8 cellular contexts compared by ENCODE assay signal in genomic region chr14:73740921-73741326, GRCh38. TPM values are rescaled to one million over a fixed set of nuclear protein-coding genes. Genes with fewer than 3 reads are reported as not detected.
DNase-seq lines count a peak whose midpoint lies in the region; ATAC-seq, FAIRE-seq and TF ChIP-seq lines count a peak whose summit lies in the region.

No MANE protein-coding gene starts in this region.

- H3K27ac ChIP-seq in astrocyte (ENCODE audit: low read depth, low read length) (peak overlapping the region; percentile 20), keratinocyte (ENCODE audit: control insufficient read depth, insufficient read depth, low read length) (peak overlapping the region; percentile 89), stomach smooth muscle (ENCODE audit: low read length) (peak overlapping the region; percentile 85)

- H2AFZ ChIP-seq in astrocyte (ENCODE audit: low read depth, low read length), result no peak overlapping the region
- no peak overlapping the region for H2AFZ ChIP-seq in keratinocyte (ENCODE audit: control insufficient read depth, low read length)

- no peak for TF ChIP-seq CTCF in astrocyte (IDR thresholded peaks at IDR 0.05; ENCODE audit: insufficient read depth, low read depth, low read length)
- no peak for TF ChIP-seq CTCF in keratinocyte (optimal IDR thresholded peaks at IDR 0.05 in 1 of 3, IDR thresholded peaks at IDR 0.05 in 1 of 3, conservative IDR thresholded peaks at IDR 0.05 in 1 of 3; ENCODE audit: extremely low read depth in 1 of 3, insufficient read depth in 2 of 3, low read length in 3 of 3)

- H3K27me3 Mint-ChIP-seq in activated CD4-positive, alpha-beta T cell treated with anti-CD3 and anti-CD28 coated beads for 36 hours, result no peaks in the 10 kb centered on the region
- H3K27me3 Mint-ChIP-seq in astrocyte (ENCODE audit: low read depth, unreplicated experiment), result no peaks in the 10 kb centered on the region

- H3K27me3 ChIP-seq in astrocyte (ENCODE audit: insufficient read depth, low read length) (no peaks in the 10 kb centered on the region), keratinocyte (ENCODE audit: control insufficient read depth, extremely low read depth, insufficient read depth, low read length) (no peaks in the 10 kb centered on the region), stomach smooth muscle (ENCODE audit: control insufficient read depth in 1 of 2, insufficient read depth in 2 of 2, low read length in 2 of 2) (no peaks in the 10 kb centered on the region)

- peaks cover 27% of the 10 kb centered on the region for H3K36me3 Mint-ChIP-seq in activated CD4-positive, alpha-beta T cell treated with anti-CD3 and anti-CD28 coated beads for 36 hours (ENCODE audit: low read depth)
- peaks cover 3% of the 10 kb centered on the region for H3K36me3 Mint-ChIP-seq in astrocyte (ENCODE audit: low read depth, unreplicated experiment)

- DNase-seq in activated CD4-positive, alpha-beta T cell treated with anti-CD3 and anti-CD28 coated beads for 36 hours, result no peak
- no peak for DNase-seq in activated CD4-positive, alpha-beta T cell treated with anti-CD3 and anti-CD28 coated beads, Interleukin-2, amount 50 U/mL, for 1 hour
- DNase-seq in astrocyte (ENCODE audit: low read depth), result no peak
- no peak for DNase-seq in keratinocyte (ENCODE audit: low read depth, low spot score)
- no peak for DNase-seq in hepatic stellate cell (ENCODE audit: low spot score)

- H3K27ac Mint-ChIP-seq in activated CD4-positive, alpha-beta T cell treated with anti-CD3 and anti-CD28 coated beads for 36 hours, result peak overlapping the region; percentile 82
- H3K27ac Mint-ChIP-seq in astrocyte (ENCODE audit: unreplicated experiment), result peak overlapping the region; percentile 16

- H3K4me1 ChIP-seq in astrocyte (ENCODE audit: insufficient read depth, low read length), result peaks cover 51% of the 10 kb centered on the region
- peaks cover 63% of the 10 kb centered on the region for H3K4me1 ChIP-seq in keratinocyte (ENCODE audit: control insufficient read depth, extremely low read depth, insufficient read depth, low read length)
- H3K4me1 ChIP-seq in stomach smooth muscle (ENCODE audit: control insufficient read depth, insufficient read depth, low read length), result peaks cover 78% of the 10 kb centered on the region

- H3K4me1 Mint-ChIP-seq in activated CD4-positive, alpha-beta T cell treated with anti-CD3 and anti-CD28 coated beads for 36 hours, result peaks cover 60% of the 10 kb centered on the region
- peaks cover 55% of the 10 kb centered on the region for H3K4me1 Mint-ChIP-seq in astrocyte (ENCODE audit: low read depth, unreplicated experiment)

- intact Hi-C loops in activated CD4-positive, alpha-beta T cell treated with anti-CD3 and anti-CD28 coated beads for 36 hours (cut with DNase I, micrococcal nuclease), result loop anchor here (1.0 to 10.0 kb wide), 5 partner anchors 15 to 344 kb away; partner anchors contain the start of genes ALDH6A1 (in 1 of the 2), LIN52 (in 1 of the 2) and ZNF410 (in 1 of the 2)

- H3K36me3 ChIP-seq in astrocyte (ENCODE audit: insufficient read depth, low read length) (peaks cover 3% of the 10 kb centered on the region), keratinocyte (ENCODE audit: control insufficient read depth in 2 of 2, extremely low read depth in 1 of 2, insufficient read depth in 2 of 2, low read length in 2 of 2) (peaks cover 20 to 38% of the 10 kb centered on the region in 2 experiments), stomach smooth muscle (ENCODE audit: control insufficient read depth in 2 of 2, insufficient read depth in 2 of 2, low read length in 2 of 2) (peaks cover 16 to 28% of the 10 kb centered on the region in 2 donors)

- H3K4me3 ChIP-seq in astrocyte (ENCODE audit: insufficient read depth, low read depth, low read length) (no peak overlapping the region), keratinocyte (ENCODE audit: control insufficient read depth in 2 of 3, extremely low read depth in 1 of 3, insufficient read depth in 2 of 3, low read depth in 1 of 3, low read length in 3 of 3) (peak overlapping the region in 2 of 3 experiments; percentile 49 to 62), stomach smooth muscle (ENCODE audit: low read length in 2 of 2) (peak overlapping the region; percentile 34 to 63)

- peaks cover 14% of the 10 kb centered on the region for H3K9me1 ChIP-seq in keratinocyte (ENCODE audit: control insufficient read depth, extremely low read depth, insufficient read depth, low read length)

- POLR2A ChIA-PET in activated CD4-positive, alpha-beta T cell treated with anti-CD3 and anti-CD28 coated beads for 36 hours (lab: Charles Lee), result interaction anchor here (0.7 to 2.2 kb wide), 7 partner anchors 9 to 113 kb away, joined by 3 to 9 read pairs (median 4); partner anchors contain the start of gene PNMA1

- H3K9me3 ChIP-seq in astrocyte (ENCODE audit: insufficient read depth, low read depth, low read length), result no peaks in the 10 kb centered on the region
- H3K9me3 ChIP-seq in keratinocyte (ENCODE audit: control insufficient read depth, low read depth, low read length), result no peaks in the 10 kb centered on the region
- H3K9me3 ChIP-seq in stomach smooth muscle (ENCODE audit: control insufficient read depth in 2 of 2, low read length in 2 of 2), result no peaks in the 10 kb centered on the region

- FAIRE-seq in astrocyte (lab: Jason Lieb, UNC) (no peak), keratinocyte (lab: Jason Lieb, UNC) (peak; percentile 53)

- CTCF ChIA-PET in activated CD4-positive, alpha-beta T cell treated with anti-CD3 and anti-CD28 coated beads for 36 hours (lab: Charles Lee), result interaction anchor here (1.1 to 10.6 kb wide), 10 partner anchors 11 to 110 kb away, joined by 3 to 116 read pairs (median 6); partner anchors contain the start of gene PTGR2

- H3K9ac ChIP-seq in astrocyte (ENCODE audit: low read length) (peak overlapping the region; percentile 37), keratinocyte (ENCODE audit: control insufficient read depth, extremely low read depth, insufficient read depth, low read length) (peak overlapping the region; percentile 75), stomach smooth muscle (ENCODE audit: low read length in 2 of 2) (peak overlapping the region; percentile 45 to 64)

- H3K4me2 ChIP-seq in astrocyte (ENCODE audit: low read length) (peak overlapping the region; percentile 82), keratinocyte (ENCODE audit: control insufficient read depth, extremely low read depth, insufficient read depth, low read depth, low read length) (peak overlapping the region; percentile 93)

- no peak for ATAC-seq in activated CD4-positive, alpha-beta T cell treated with anti-CD3 and anti-CD28 coated beads for 36 hours
- ATAC-seq in GM21786 (IDR thresholded peaks at IDR 0.05; ENCODE audit: unreplicated experiment) (no peak), GM21447 (IDR thresholded peaks at IDR 0.05; ENCODE audit: unreplicated experiment) (no peak)

- dilution Hi-C loops in keratinocyte (cut with MboI; ENCODE audit: extremely low pct_ligation_motif_present, low sequenced_read_pairs), result no loop called here

- no peaks in the 10 kb centered on the region for H3K9me3 Mint-ChIP-seq in activated CD4-positive, alpha-beta T cell treated with anti-CD3 and anti-CD28 coated beads for 36 hours (ENCODE audit: low read depth)
- no peaks in the 10 kb centered on the region for H3K9me3 Mint-ChIP-seq in astrocyte (ENCODE audit: unreplicated experiment)

- peaks cover 87% of the 10 kb centered on the region for H3K79me2 ChIP-seq in astrocyte (ENCODE audit: insufficient read depth, low read length)
- H3K79me2 ChIP-seq in keratinocyte (ENCODE audit: control insufficient read depth, insufficient read depth, low read length), result peaks cover 83% of the 10 kb centered on the region

- peaks cover 88% of the 10 kb centered on the region for H4K20me1 ChIP-seq in astrocyte (ENCODE audit: insufficient read depth, low read length)
- H4K20me1 ChIP-seq in keratinocyte (ENCODE audit: control insufficient read depth, extremely low read depth, insufficient read depth, low read length), result peaks cover 22% of the 10 kb centered on the region

- H3K4me3 Mint-ChIP-seq in activated CD4-positive, alpha-beta T cell treated with anti-CD3 and anti-CD28 coated beads for 36 hours, result peak overlapping the region; percentile 66
- H3K4me3 Mint-ChIP-seq in astrocyte (ENCODE audit: unreplicated experiment), result no peak overlapping the region

RNA-seq across cellular contexts. Expression of gene PNMA1, which starts 26.7 kb away (rescaled TPM):
- total RNA-seq in activated CD4-positive, alpha-beta T cell treated with anti-CD3 and anti-CD28 coated beads for 36 hours, result 10 to 100 TPM; 23.2 to 28.8 TPM
- 67.4 and 74.3 TPM in 2 replicates for total RNA-seq in astrocyte
- polyA plus RNA-seq in keratinocyte, result 5.9 to 16.8 TPM (median 8.2 TPM) in 3 replicates
- polyA plus RNA-seq in keratinocyte (2011; ENCODE audit: low read depth), result 12.9 TPM
- 10.9 and 12.3 TPM in 2 replicates for polyA plus RNA-seq in keratinocyte (2011; cell fraction: cytosol; rRNA removed)
- 24.4 and 25.3 TPM in 2 replicates for polyA plus RNA-seq in keratinocyte (2011; cell fraction: nucleus; rRNA removed)
- polyA plus RNA-seq in keratinocyte (2012; ENCODE audit: low replicate concordance), result 19.9 and 21.2 TPM in 2 replicates
- polyA minus RNA-seq in keratinocyte, result 3.5 to 6.1 TPM (median 5.5 TPM) in 3 replicates
- 7.5 TPM for polyA minus RNA-seq in keratinocyte (2011; cell fraction: cytosol; rRNA and poly(A)+ RNA removed)
- 6.1 and 8.4 TPM in 2 replicates for polyA minus RNA-seq in keratinocyte (2011; cell fraction: nucleus; rRNA and poly(A)+ RNA removed)

Comparison
In these comparisons a context has a peak if more than half of its experiments do, and no peak if none do; other contexts are left out.
1. H3K27ac ChIP-seq: peak in every context shown above with its lines; median percentile 89 in keratinocyte; 85 in stomach smooth muscle; 20 in astrocyte.